ENCODE assay signal across 13 cellular contexts in the genomic region with DNA sequence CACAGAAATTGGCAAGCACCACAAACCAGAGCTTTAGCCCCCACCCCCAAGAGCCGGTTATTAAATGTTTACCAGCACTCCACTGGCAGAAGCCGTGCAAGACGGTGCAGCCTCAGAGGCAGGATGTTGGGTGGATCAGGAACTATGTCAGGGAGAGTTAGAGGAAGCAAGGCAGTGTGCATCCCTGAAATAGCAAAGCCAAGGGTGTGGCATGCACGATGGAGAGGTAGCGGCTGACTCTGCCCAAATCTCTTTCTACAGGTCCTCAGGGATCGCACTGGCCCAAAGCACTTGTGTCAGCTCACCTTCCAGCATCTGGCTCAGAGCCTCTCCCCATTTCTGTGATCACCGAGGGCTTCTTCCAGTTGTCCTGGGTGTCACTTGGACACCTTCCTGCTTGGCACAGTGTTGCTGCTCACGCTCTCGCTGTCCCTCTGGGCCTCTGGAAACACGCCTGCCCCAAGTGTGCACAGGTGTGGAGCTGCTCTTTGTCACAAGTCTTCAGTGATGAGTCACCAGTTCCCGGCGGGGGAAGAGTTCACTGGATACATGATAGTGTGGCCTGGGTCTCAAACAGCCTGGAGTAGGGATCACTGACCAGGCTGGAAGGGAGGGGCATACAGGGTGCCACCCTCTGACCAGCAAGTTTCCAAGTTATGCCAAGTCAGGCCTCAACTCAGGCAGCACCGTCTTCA. TPM values are rescaled to one million over a fixed set of nuclear protein-coding genes. Genes with fewer than 3 reads are reported as not detected.
A peak's percentile ranks its signal among the peaks of the same experiment; 100 is the strongest.
DNase-seq lines count a peak whose midpoint lies in the region; ATAC-seq and TF ChIP-seq lines count a peak whose summit lies in the region.
"Had no signal": no experiment of that assay in that cellular context is flagged by ENCODE, and none has a peak within 500 bp of the region (broad histone marks: within the 10 kb centered on the region; RNA-seq: fewer than 3 reads in every experiment).

No MANE protein-coding gene starts in this region.

- ATAC-seq in mucosa of descending colon (peak; percentile 77), GM19467 (IDR thresholded peaks at IDR 0.05; ENCODE audit: unreplicated experiment) (no peak)
- ATAC-seq: activated CD4-positive, CD25-positive, alpha-beta regulatory T cell treated with anti-CD3 and anti-CD28 coated beads, Interleukin-2, amount 50 U/mL, for 24 hours had no signal

- no peaks in the 10 kb centered on the region for H3K79me2 ChIP-seq in mammary epithelial cell (ENCODE audit: insufficient read depth, low read length)

- H3K9me3 ChIP-seq in HUES64 (ENCODE audit: insufficient read depth, low read depth, low read length) (no peaks in the 10 kb centered on the region), mammary epithelial cell (replicated peaks; ENCODE audit: insufficient read depth, low read length) (no peaks in the 10 kb centered on the region), mucosa of descending colon (no peaks in the 10 kb centered on the region)
- H3K9me3 ChIP-seq: esophagus squamous epithelium, upper lobe of left lung had no signal

- BruUV-seq in mammary epithelial cell (replicated peaks; lab: Mats Ljungman, UMichigan), result no TSS peak

- H3K9ac ChIP-seq in HUES64 (ENCODE audit: low read depth, low read length), result no peak overlapping the region
- no peak overlapping the region for H3K9ac ChIP-seq in mammary epithelial cell (ENCODE audit: insufficient read depth, low read length)

- 88% methylated on average over 13 of the region's 13 CpGs for WGBS in HUES64
- 61% methylated on average over 9 of the region's 13 CpGs for WGBS in mammary epithelial cell (ENCODE audit: low coverage, missing lambda C conversion rate)

- intact Hi-C loops in mammary epithelial cell (cut with micrococcal nuclease) (no loop called here), mucosa of descending colon (cut with DNase I, micrococcal nuclease) (no loop called here)

- peaks cover 21% of the 10 kb centered on the region for H3K4me1 ChIP-seq in HUES64 (ENCODE audit: insufficient read depth, low read length)
- no peaks in the 10 kb centered on the region for H3K4me1 ChIP-seq in mammary epithelial cell (ENCODE audit: insufficient read depth, low read length)
- H3K4me1 ChIP-seq in mucosa of descending colon (ENCODE audit: low read depth), result peaks cover 29% of the 10 kb centered on the region
- H3K4me1 ChIP-seq: esophagus squamous epithelium, upper lobe of left lung had no signal

- H3K27me3 ChIP-seq in HUES64 (ENCODE audit: insufficient read depth, low read length), result no peaks in the 10 kb centered on the region
- H3K27me3 ChIP-seq in mammary epithelial cell (ENCODE audit: insufficient read depth, low read length), result no peaks in the 10 kb centered on the region
- H3K27me3 ChIP-seq: esophagus squamous epithelium, upper lobe of left lung had no signal

- H3K27ac ChIP-seq in C4-2B (peak overlapping the region; percentile 17; the same call in 1 of the 2 replicates), HUES64 (ENCODE audit: low read depth, low read length) (peak overlapping the region; percentile 12; the same call in 1 of the 2 replicates), mammary epithelial cell (ENCODE audit: insufficient read depth, low read depth, low read length) (no peak overlapping the region)
- H3K27ac ChIP-seq: esophagus squamous epithelium, upper lobe of left lung had no signal

- H3K36me3 ChIP-seq in HUES64 (ENCODE audit: insufficient read depth, low read length) (no peaks in the 10 kb centered on the region), mammary epithelial cell (ENCODE audit: insufficient read depth, low read length) (no peaks in the 10 kb centered on the region), mucosa of descending colon (ENCODE audit: low read depth) (no peaks in the 10 kb centered on the region)
- H3K36me3 ChIP-seq: esophagus squamous epithelium, upper lobe of left lung had no signal

- no peak overlapping the region for H3K4me2 ChIP-seq in mammary epithelial cell (ENCODE audit: insufficient read depth, low read depth, low read length)

- CTCF ChIA-PET in mammary epithelial cell (lab: Charles Lee; ENCODE audit: low non-redundant PET), result no interaction called here

- TF ChIP-seq CTCF in C4-2B (conservative IDR thresholded peaks at IDR 0.05) (no peak), mammary epithelial cell (conservative IDR thresholded peaks at IDR 0.05 in 1 of 2, IDR thresholded peaks at IDR 0.05 in 1 of 2; ENCODE audit: extremely low read depth in 1 of 2, insufficient read depth in 1 of 2, low read depth in 1 of 2, low read length in 2 of 2) (no peak), mucosa of descending colon (IDR thresholded peaks at IDR 0.05) (no peak)

- H3K4me3 ChIP-seq in HUES64 (ENCODE audit: low read length), result no peak overlapping the region
- H3K4me3 ChIP-seq in mammary epithelial cell (replicated peaks in 1 of 3; ENCODE audit: insufficient read depth in 1 of 3, low read depth in 2 of 3, low read length in 3 of 3), result no peak overlapping the region
- no peak overlapping the region for H3K4me3 ChIP-seq in mucosa of descending colon
- H3K4me3 ChIP-seq: esophagus squamous epithelium, upper lobe of left lung had no signal

- H4K20me1 ChIP-seq in mammary epithelial cell (ENCODE audit: insufficient read depth, low read length), result no peaks in the 10 kb centered on the region

- DNase-seq in mammary epithelial cell (peak; percentile 22), mucosa of descending colon (peak; percentile 60 to 80 (median 76)), medulla oblongata (ENCODE audit: extremely low spot score) (no peak), SKM-1 (lab: John Stamatoyannopoulos, UW; ENCODE audit: unreplicated experiment) (no peak)
- no peak for DNase-seq in activated CD8-positive, alpha-beta memory T cell treated with anti-CD3 and anti-CD28 coated beads, Interleukin-2, amount 50 U/mL, for 4 hours
- DNase-seq: DMS79; esophagus squamous epithelium; NK-92 treated with Interleukin-12 subunit alpha and Interleukin-12 subunit beta, amount 100 ng/mL, for 24 hours; upper lobe of left lung had no signal

- in situ Hi-C loops in mammary epithelial cell (cut with MboI; ENCODE audit: low sequenced_read_pairs in 2 of 2), result no loop called here

- dilution Hi-C loops in mammary epithelial cell (cut with HindIII; ENCODE audit: low sequenced_read_pairs), result no loop called here

- no peak overlapping the region for H2AFZ ChIP-seq in mammary epithelial cell (ENCODE audit: low read depth, low read length)

RNA-seq across cellular contexts. Expression of a gene that starts 17.3 kb away (rescaled TPM):
- 45.2 TPM for polyA plus RNA-seq in HUES64 (2013, experiment 1 of 2)
- polyA plus RNA-seq in HUES64 (2013, experiment 2 of 2), result 45.4 TPM
- total RNA-seq in mammary epithelial cell (1 to 10 TPM in 1 of 2 donors, under 1 TPM in 1; 0.61 to 7.3 TPM), mucosa of descending colon (100 to 1,000 TPM in 2 of 3 donors, 10 to 100 TPM in 1; 77.7 to 330 (median 149) TPM)
- 0.19 TPM for polyA plus RNA-seq in mammary epithelial cell
- not detected for polyA minus RNA-seq in mammary epithelial cell

Comparison
In these comparisons a context has a peak if more than half of its experiments do, and no peak if none do; other contexts are left out.
1. DNase-seq: peak in mammary epithelial cell (single experiment) and mucosa of descending colon (3 of 3); none in medulla oblongata (single experiment), SKM-1 (single experiment) and activated CD8-positive, alpha-beta memory T cell treated with anti-CD3 and anti-CD28 coated beads, Interleukin-2, amount 50 U/mL, for 4 hours (single experiment).
2. RNA of a gene that starts 17.3 kb away (total RNA-seq): 77.7 to 330 TPM in mucosa of descending colon; 0.61 to 7.3 TPM in mammary epithelial cell; every median in the first group is over 4 times any median in the second.